ENCODE assay signal across 10 cellular contexts in the genomic region with DNA sequence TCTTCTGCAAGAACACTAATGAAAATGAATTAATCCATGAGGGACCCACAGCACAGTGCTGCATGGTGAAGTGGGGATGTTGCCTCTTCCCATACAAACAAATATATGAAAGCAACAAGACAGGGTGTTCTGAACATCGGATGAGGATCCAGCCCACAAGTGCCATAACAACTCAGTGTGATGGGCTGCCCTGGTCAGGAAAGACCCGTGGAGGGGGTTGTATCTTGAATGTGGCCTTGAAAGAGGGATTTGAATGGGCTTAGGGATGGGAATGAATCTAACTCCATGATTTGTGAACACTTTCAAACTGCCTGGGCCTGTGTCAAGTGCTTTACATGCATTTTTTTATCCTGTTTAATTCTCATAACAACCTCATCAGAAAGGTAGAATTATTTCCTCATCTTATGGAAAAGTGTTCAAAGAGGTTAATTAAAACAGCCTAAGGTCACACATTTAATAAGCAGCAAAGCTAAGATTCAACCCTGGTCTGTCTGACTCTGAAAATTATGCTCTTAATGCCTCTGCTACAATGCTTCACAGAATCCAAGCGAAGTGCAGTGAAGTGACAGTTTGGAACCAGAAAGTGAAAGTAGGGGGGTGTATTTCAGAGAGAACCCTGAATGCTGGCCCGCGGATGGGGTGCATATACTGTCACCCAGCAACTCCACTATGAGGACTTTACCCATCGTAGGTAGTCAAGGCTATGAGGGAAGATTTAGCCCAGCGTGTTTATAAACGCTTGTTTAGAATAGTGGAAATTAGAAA.
DNase-seq lines count a peak whose midpoint lies in the region; ATAC-seq, FAIRE-seq and TF ChIP-seq lines count a peak whose summit lies in the region.
"Had no signal": no experiment of that assay in that cellular context is flagged by ENCODE, and none has a peak within 500 bp of the region (broad histone marks: within the 10 kb centered on the region; RNA-seq: fewer than 3 reads in every experiment).

No MANE protein-coding gene starts in this region.

- CTCF ChIA-PET in CD8-positive, alpha-beta memory T cell (lab: Charles Lee) = interaction anchor here (0.9 to 1.6 kb wide), 2 partner anchors 21 to 29 kb away, joined by 3 to 4 read pairs; no protein-coding TSS in a partner anchor
- CTCF ChIA-PET in activated B cell treated with CpG ODN at 0.5 μM for 24 hours (lab: Charles Lee) = interaction anchor here (1.3 to 2.2 kb wide), 2 partner anchors 42 to 126 kb away, joined by 4 to 8 read pairs; no protein-coding TSS in a partner anchor

- H2BK15ac ChIP-seq in mesenchymal stem cell (ENCODE audit: low read depth, poor library complexity, severe bottlenecking) = no peak overlapping the region

- H3K27me3 Mint-ChIP-seq in CD8-positive, alpha-beta memory T cell = no peaks in the 10 kb centered on the region
- H3K27me3 Mint-ChIP-seq in activated B cell treated with CpG ODN at 0.5 μM for 24 hours = no peaks in the 10 kb centered on the region

- no peaks in the 10 kb centered on the region for H3K9me3 ChIP-seq in CD8-positive, alpha-beta memory T cell (ENCODE audit: low read length)
- no peaks in the 10 kb centered on the region for H3K9me3 ChIP-seq in mesenchymal stem cell (ENCODE audit: control insufficient read depth, low read length)
- no peaks in the 10 kb centered on the region for H3K9me3 ChIP-seq in ovary
- H3K9me3 ChIP-seq: psoas muscle had no signal

- 74% methylated on average over 8 of the region's 8 CpGs for WGBS in mesenchymal stem cell
- WGBS in ovary, 3 donors = 66 to 70% (median 70%) methylated on average over 8 of the region's 8 CpGs

- ATAC-seq in GM21576 (IDR thresholded peaks at IDR 0.05; ENCODE audit: unreplicated experiment) (peak; percentile 43), activated B cell treated with CpG ODN at 0.5 μM for 24 hours (ENCODE audit: low read depth) (peak; percentile 23)

- no peak overlapping the region for H3K27ac ChIP-seq in CD8-positive, alpha-beta memory T cell (ENCODE audit: low read depth, low read length)
- H3K27ac ChIP-seq in mesenchymal stem cell (ENCODE audit: low read length, poor library complexity, severe bottlenecking) (no peak overlapping the region), ovary (no peak overlapping the region)
- H3K27ac ChIP-seq: psoas muscle had no signal

- peaks cover 36% of the 10 kb centered on the region for H3K4me1 ChIP-seq in CD8-positive, alpha-beta memory T cell (ENCODE audit: insufficient read depth, low read length)
- peaks cover 16% of the 10 kb centered on the region for H3K4me1 ChIP-seq in mesenchymal stem cell (ENCODE audit: control insufficient read depth, insufficient read depth, low read depth, low read length)
- H3K4me1 ChIP-seq in ovary (ENCODE audit: insufficient read depth) = peaks cover 18% of the 10 kb centered on the region

- H3K36me3 Mint-ChIP-seq in CD8-positive, alpha-beta memory T cell = no peaks in the 10 kb centered on the region
- no peaks in the 10 kb centered on the region for H3K36me3 Mint-ChIP-seq in activated B cell treated with CpG ODN at 0.5 μM for 24 hours (ENCODE audit: low read depth)

- DNase-seq in CD8-positive, alpha-beta memory T cell = peak in 2 of 5 donors; percentile 25 to 31
- no peak for DNase-seq in activated B cell treated with CpG ODN at 0.5 μM for 24 hours
- no peak for DNase-seq in mesenchymal stem cell
- no peak for DNase-seq in central memory CD4-positive, alpha-beta T cell
- DNase-seq in ovary = no peak
- DNase-seq in D721Med (ENCODE audit: insufficient read length, low spot score) = no peak
- DNase-seq in T1000 (lab: John Stamatoyannopoulos, UW) = no peak
- DNase-seq: NCI-H446, psoas muscle had no signal

- H3K4me2 ChIP-seq in mesenchymal stem cell (ENCODE audit: low read length, poor library complexity, severe bottlenecking) = no peak overlapping the region

- H2BK5ac ChIP-seq in mesenchymal stem cell (ENCODE audit: low read depth, low read length, poor library complexity, severe bottlenecking) = no peak overlapping the region

- no peak for FAIRE-seq in D721Med (lab: Jason Lieb, UNC)

- H3K9ac ChIP-seq in mesenchymal stem cell (ENCODE audit: low read length) = peak overlapping the region; percentile 69

- H3K27me3 ChIP-seq in CD8-positive, alpha-beta memory T cell (ENCODE audit: insufficient read depth, low read length, poor library complexity, severe bottlenecking) = no peaks in the 10 kb centered on the region
- H3K27me3 ChIP-seq in mesenchymal stem cell (ENCODE audit: control insufficient read depth in 1 of 2, insufficient read depth in 1 of 2, low read length in 2 of 2) = no peaks in the 10 kb centered on the region
- no peaks in the 10 kb centered on the region for H3K27me3 ChIP-seq in ovary

- H2AFZ ChIP-seq in mesenchymal stem cell (ENCODE audit: low read depth, low read length) = no peak overlapping the region

- peak overlapping the region; percentile 7 to 86 (median 74) for H3K27ac Mint-ChIP-seq in CD8-positive, alpha-beta memory T cell
- no peak overlapping the region for H3K27ac Mint-ChIP-seq in activated B cell treated with CpG ODN at 0.5 μM for 24 hours

- peaks cover 52 to 62% (median 60%) of the 10 kb centered on the region in 3 donors for H3K4me1 Mint-ChIP-seq in CD8-positive, alpha-beta memory T cell
- peaks cover 32% of the 10 kb centered on the region for H3K4me1 Mint-ChIP-seq in activated B cell treated with CpG ODN at 0.5 μM for 24 hours

- no peak overlapping the region for H4K8ac ChIP-seq in mesenchymal stem cell (ENCODE audit: low read length)

- peak overlapping the region; percentile 54 to 86 for H3K18ac ChIP-seq in mesenchymal stem cell (ENCODE audit: low read depth in 1 of 2, low read length in 2 of 2)

- H3K4me3 ChIP-seq in CD8-positive, alpha-beta memory T cell (ENCODE audit: low read length) = peak overlapping the region; percentile 12
- H3K4me3 ChIP-seq in mesenchymal stem cell (ENCODE audit: insufficient read depth in 1 of 2, low read depth in 1 of 2, low read length in 2 of 2) (peak overlapping the region in 1 of 2 experiments; percentile 63), ovary (no peak overlapping the region)

- H3K14ac ChIP-seq in mesenchymal stem cell (ENCODE audit: low read length in 2 of 2) = peak overlapping the region in 1 of 2 experiments; percentile 27

- H3K36me3 ChIP-seq in CD8-positive, alpha-beta memory T cell (ENCODE audit: insufficient read depth, low read length) = no peaks in the 10 kb centered on the region
- no peaks in the 10 kb centered on the region for H3K36me3 ChIP-seq in mesenchymal stem cell (ENCODE audit: control insufficient read depth in 1 of 2, insufficient read depth in 2 of 2, low read depth in 1 of 2, low read length in 2 of 2)
- H3K36me3 ChIP-seq in ovary = no peaks in the 10 kb centered on the region

- peak overlapping the region; percentile 12 to 30 for H3K4ac ChIP-seq in mesenchymal stem cell (ENCODE audit: low read depth in 1 of 2, low read length in 2 of 2)

- peak overlapping the region; percentile 45 to 74 for H2BK12ac ChIP-seq in mesenchymal stem cell (ENCODE audit: low read length in 2 of 2)

- no peak overlapping the region for H2BK120ac ChIP-seq in mesenchymal stem cell (ENCODE audit: low read depth, low read length)

- TF ChIP-seq CTCF in activated B cell treated with CpG ODN at 0.5 μM for 24 hours (IDR thresholded peaks at IDR 0.05) (no peak), ovary (IDR thresholded peaks at IDR 0.05) (no peak), D721Med (IDR thresholded peaks at IDR 0.05; ENCODE audit: insufficient read depth, missing control alignments) (no peak)

- H3K9me3 Mint-ChIP-seq in CD8-positive, alpha-beta memory T cell = no peaks in the 10 kb centered on the region
- H3K9me3 Mint-ChIP-seq in activated B cell treated with CpG ODN at 0.5 μM for 24 hours = peaks cover 6% of the 10 kb centered on the region

- POLR2A ChIA-PET in CD8-positive, alpha-beta memory T cell (lab: Charles Lee) = interaction anchor here (1.0 kb wide), 1 partner anchor 69 kb away, joined by 3 read pairs; no protein-coding TSS in a partner anchor
- POLR2A ChIA-PET in activated B cell treated with CpG ODN at 0.5 μM for 24 hours (lab: Charles Lee) = interaction anchor here (1.1 to 2.0 kb wide), 2 partner anchors 11 to 21 kb away, joined by 3 to 7 read pairs; no protein-coding TSS in a partner anchor

- H3K79me1 ChIP-seq in mesenchymal stem cell (replicated peaks; ENCODE audit: low read length, poor library complexity, severe bottlenecking) = no peaks in the 10 kb centered on the region

- H2AK5ac ChIP-seq in mesenchymal stem cell (ENCODE audit: low read length, severe bottlenecking) = no peak overlapping the region

- H3K4me3 Mint-ChIP-seq in CD8-positive, alpha-beta memory T cell = peak overlapping the region; percentile 20 to 73 (median 59)
- H3K4me3 Mint-ChIP-seq in activated B cell treated with CpG ODN at 0.5 μM for 24 hours = peak overlapping the region; percentile 26

- TF ChIP-seq POLR2A in ovary (IDR thresholded peaks at IDR 0.05) = no peak

- TF ChIP-seq EP300 in ovary (IDR thresholded peaks at IDR 0.05) = no peak

- H4K91ac ChIP-seq in mesenchymal stem cell (ENCODE audit: low read length) = peak overlapping the region; percentile 59

- no peak overlapping the region for H3K23ac ChIP-seq in mesenchymal stem cell (ENCODE audit: low read length in 2 of 2)

- intact Hi-C loops in activated B cell treated with CpG ODN at 0.5 μM for 24 hours (cut with micrococcal nuclease) = loop anchor here (1.0 to 2.0 kb wide), 2 partner anchors 19 to 69 kb away; no protein-coding TSS in a partner anchor
- intact Hi-C loops in ovary (cut with DNase I) = no loop called here
